Comparison of ENCODE assay signal across 2 cellular contexts in the genomic region with DNA sequence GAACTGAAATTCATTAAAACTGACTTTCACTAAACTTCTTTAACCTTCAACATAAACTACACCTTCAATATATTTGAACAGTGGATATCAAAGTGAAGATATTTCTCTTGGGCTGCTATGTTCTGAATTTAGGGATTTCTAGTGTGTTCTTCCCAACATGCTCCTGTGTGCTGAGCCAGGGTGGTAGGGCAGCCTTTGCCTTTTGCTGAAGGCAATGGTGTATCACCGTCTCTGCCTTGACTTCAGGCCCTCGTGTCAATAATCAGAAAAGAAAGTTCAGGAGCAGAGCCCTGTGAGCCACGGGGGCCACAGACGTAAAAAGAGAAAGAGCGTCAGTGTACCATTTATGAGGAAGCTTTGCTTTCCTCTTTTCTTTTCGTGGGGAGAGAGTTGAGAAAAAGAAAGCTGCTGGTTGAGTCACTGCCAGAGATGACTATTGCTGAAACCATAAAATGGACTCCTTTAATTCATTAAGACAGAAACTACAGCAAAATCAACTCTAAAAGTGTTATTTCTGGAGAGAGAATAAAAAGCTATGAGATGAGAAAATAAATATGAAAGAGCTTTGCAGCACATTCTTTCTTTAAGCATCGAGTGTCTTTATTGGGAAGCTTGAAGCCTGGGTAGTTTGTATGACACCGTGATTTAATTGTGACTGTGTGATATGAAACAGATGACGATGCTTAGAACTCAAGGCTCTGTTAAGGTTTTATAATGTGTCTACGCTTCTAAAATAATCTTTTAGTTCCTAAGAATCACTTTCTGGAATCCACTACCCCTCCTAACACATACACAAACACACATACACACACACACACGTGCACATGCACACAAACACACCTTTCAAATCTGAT.
TF ChIP-seq lines count a peak whose summit lies in the region.

No MANE protein-coding gene starts in this region.

TF ChIP-seq in GM23338, 12 proteins besides CTCF, POLR2A, EP300 and RAD21 (continued from another document and continues in another):
- TF ChIP-seq, protein P1, sequence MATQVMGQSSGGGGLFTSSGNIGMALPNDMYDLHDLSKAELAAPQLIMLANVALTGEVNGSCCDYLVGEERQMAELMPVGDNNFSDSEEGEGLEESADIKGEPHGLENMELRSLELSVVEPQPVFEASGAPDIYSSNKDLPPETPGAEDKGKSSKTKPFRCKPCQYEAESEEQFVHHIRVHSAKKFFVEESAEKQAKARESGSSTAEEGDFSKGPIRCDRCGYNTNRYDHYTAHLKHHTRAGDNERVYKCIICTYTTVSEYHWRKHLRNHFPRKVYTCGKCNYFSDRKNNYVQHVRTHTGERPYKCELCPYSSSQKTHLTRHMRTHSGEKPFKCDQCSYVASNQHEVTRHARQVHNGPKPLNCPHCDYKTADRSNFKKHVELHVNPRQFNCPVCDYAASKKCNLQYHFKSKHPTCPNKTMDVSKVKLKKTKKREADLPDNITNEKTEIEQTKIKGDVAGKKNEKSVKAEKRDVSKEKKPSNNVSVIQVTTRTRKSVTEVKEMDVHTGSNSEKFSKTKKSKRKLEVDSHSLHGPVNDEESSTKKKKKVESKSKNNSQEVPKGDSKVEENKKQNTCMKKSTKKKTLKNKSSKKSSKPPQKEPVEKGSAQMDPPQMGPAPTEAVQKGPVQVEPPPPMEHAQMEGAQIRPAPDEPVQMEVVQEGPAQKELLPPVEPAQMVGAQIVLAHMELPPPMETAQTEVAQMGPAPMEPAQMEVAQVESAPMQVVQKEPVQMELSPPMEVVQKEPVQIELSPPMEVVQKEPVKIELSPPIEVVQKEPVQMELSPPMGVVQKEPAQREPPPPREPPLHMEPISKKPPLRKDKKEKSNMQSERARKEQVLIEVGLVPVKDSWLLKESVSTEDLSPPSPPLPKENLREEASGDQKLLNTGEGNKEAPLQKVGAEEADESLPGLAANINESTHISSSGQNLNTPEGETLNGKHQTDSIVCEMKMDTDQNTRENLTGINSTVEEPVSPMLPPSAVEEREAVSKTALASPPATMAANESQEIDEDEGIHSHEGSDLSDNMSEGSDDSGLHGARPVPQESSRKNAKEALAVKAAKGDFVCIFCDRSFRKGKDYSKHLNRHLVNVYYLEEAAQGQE (IDR thresholded peaks at IDR 0.05; ENCODE audit: unreplicated experiment): no peak
- no peak for TF ChIP-seq POLR2AphosphoS5 (IDR thresholded peaks at IDR 0.05; ENCODE audit: low read depth)
- TF ChIP-seq EZH2 (IDR thresholded peaks at IDR 0.05; ENCODE audit: low read depth, unreplicated experiment): no peak
- no peak for TF ChIP-seq JUNB (IDR thresholded peaks at IDR 0.05; ENCODE audit: unreplicated experiment)
- no peak for TF ChIP-seq STAT1 (IDR thresholded peaks at IDR 0.05; ENCODE audit: unreplicated experiment)
- no peak for TF ChIP-seq NANOG (IDR thresholded peaks at IDR 0.05; ENCODE audit: borderline replicate concordance)
- TF ChIP-seq ZNF114 (CRISPR knock-in tag; IDR thresholded peaks at IDR 0.05): no peak
- TF ChIP-seq, protein P2, sequence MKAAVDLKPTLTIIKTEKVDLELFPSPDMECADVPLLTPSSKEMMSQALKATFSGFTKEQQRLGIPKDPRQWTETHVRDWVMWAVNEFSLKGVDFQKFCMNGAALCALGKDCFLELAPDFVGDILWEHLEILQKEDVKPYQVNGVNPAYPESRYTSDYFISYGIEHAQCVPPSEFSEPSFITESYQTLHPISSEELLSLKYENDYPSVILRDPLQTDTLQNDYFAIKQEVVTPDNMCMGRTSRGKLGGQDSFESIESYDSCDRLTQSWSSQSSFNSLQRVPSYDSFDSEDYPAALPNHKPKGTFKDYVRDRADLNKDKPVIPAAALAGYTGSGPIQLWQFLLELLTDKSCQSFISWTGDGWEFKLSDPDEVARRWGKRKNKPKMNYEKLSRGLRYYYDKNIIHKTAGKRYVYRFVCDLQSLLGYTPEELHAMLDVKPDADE (IDR thresholded peaks at IDR 0.05): no peak
- TF ChIP-seq ZNF331 (CRISPR knock-in tag; IDR thresholded peaks at IDR 0.05; ENCODE audit: low read depth): no peak

TF ChIP-seq in WTC11, 78 proteins besides CTCF, POLR2A, EP300 and RAD21 (continued from another document):
- TF ChIP-seq, protein P3, sequence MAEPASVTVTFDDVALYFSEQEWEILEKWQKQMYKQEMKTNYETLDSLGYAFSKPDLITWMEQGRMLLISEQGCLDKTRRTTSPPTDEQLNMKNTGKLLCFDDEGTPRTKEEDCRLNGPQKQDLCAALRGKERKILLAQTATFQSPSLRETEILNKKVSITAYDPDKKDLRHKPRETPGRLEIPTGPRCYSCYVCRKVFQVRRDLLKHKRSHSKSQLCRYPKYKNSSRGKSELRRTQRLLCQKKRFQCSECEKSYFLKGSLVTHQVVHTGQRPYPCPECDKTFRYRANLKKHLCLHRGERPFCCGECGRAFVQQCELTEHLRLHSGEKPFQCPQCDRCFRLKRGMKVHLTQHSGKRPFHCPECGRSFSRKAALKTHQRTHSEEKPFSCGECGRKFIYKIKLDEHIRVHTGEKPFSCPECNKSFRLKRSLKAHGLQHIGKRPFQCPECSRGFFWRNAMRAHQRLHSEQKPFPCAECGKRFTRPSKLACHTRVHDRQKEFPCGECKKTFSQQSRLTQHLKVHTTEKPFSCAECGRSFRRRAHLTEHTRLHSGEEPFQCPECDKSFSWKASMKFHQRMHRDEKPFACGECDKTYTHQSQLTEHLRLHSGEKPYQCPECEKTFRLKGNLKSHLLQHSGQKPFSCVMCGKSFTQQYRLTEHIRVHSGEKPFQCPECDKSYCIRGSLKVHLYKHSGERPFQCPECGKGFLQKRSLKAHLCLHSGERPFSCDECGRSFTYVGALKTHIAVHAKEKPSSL (CRISPR knock-in tag; conservative IDR thresholded peaks at IDR 0.05): no peak
